ENCODE assay signal across 8 cellular contexts in the genomic region with DNA sequence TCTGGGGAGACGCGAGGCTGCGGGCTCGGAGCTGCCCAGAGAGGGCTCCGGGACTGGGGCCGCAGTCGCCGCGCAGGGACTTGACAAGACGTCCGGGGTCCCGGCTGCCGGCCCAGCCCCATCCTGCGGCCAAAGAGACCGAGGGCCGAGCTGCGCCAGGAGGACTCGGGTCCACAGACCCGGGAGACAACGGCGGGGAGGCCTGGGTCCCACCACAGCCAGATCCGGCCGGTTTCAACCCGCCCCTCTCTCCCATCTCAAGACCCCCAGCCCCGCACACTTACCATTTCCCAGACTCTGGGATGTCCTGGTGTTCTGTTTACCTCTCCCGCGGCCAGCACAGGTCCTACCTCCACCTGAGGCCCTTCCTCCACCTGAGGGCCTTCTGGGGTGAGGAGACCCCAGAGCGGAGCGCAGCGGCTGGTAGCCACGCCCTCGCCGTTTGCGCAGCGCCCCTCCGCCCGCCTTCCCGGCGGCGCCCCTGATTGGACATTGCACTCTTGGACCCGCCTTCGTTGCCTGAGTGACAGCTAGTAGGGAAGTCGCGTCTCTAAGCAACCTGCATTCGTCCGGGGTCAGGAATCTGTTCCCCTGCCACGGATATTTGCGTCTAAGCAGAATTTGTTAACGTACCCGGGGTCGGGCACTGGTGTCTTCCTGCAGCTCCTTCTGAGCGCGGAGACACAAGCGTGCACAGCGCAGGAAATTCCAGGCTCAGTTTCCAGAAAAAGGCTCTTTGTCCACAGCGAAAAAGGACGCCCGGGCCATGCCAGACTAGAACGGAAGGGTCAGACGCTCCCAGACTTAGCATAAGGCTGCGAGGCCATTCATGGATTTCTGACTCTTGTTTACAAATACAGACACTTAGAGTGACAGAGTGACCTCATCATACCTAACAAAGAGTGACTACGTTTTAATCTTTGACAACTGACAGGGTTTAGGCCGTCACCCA. TPM values are rescaled to one million over a fixed set of nuclear protein-coding genes. Genes with fewer than 3 reads are reported as not detected.
DNase-seq lines count a peak whose midpoint lies in the region; ATAC-seq and TF ChIP-seq lines count a peak whose summit lies in the region.

A gene (minus strand): TSS at position 446 of the 952 bp plus-strand sequence. CDS start 159 bp downstream, at position 287.

- peak within 1 kb of the TSS; percentile 64 to 96 (median 93) for H3K27ac Mint-ChIP-seq in CD8-positive, alpha-beta memory T cell

- H3K4me3 ChIP-seq in CD8-positive, alpha-beta memory T cell (ENCODE audit: low read length), result peak within 1 kb of the TSS; percentile 98
- H3K4me3 ChIP-seq in OCI-LY1 (ENCODE audit: low read depth, low read length, poor library complexity, severe bottlenecking) (peak within 1 kb of the TSS; percentile 95), epithelial cell of proximal tubule (ENCODE audit: low read depth, low read length) (peak within 1 kb of the TSS; percentile 92), mucosa of descending colon (peak within 1 kb of the TSS; percentile 92)

- H4K20me1 ChIP-seq in OCI-LY1 (ENCODE audit: insufficient read depth, low read length), result no peaks in the 10 kb centered on the region

- no peaks in the 10 kb centered on the region for H3K9me2 ChIP-seq in OCI-LY1 (ENCODE audit: low read depth, low read length)

- peaks cover 8% of the 10 kb centered on the region for H3K79me2 ChIP-seq in OCI-LY1 (ENCODE audit: insufficient read depth, low read length)

- H3K4me1 Mint-ChIP-seq in CD8-positive, alpha-beta memory T cell, result peaks cover 28 to 39% (median 34%) of the 10 kb centered on the region in 3 donors

- H2AFZ ChIP-seq in OCI-LY1 (ENCODE audit: low read length), result peak within 1 kb of the TSS; percentile 89

- H3K27ac ChIP-seq in CD8-positive, alpha-beta memory T cell (ENCODE audit: low read depth, low read length), result peak within 1 kb of the TSS; percentile 66
- peak within 1 kb of the TSS; percentile 27 for H3K27ac ChIP-seq in OCI-LY1 (ENCODE audit: low read depth, low read length, poor library complexity, severe bottlenecking)

- H3K9me3 Mint-ChIP-seq in CD8-positive, alpha-beta memory T cell, result no peaks in the 10 kb centered on the region

- TF ChIP-seq CTCF in OCI-LY1 (IDR thresholded peaks at IDR 0.05; ENCODE audit: low read length), result no peak
- no peak for TF ChIP-seq CTCF in epithelial cell of proximal tubule (conservative IDR thresholded peaks at IDR 0.05; ENCODE audit: low read depth, low read length)
- no peak for TF ChIP-seq CTCF in mucosa of descending colon (IDR thresholded peaks at IDR 0.05)

- CTCF ChIA-PET in CD8-positive, alpha-beta memory T cell (lab: Charles Lee), result interaction anchor here (0.9 kb wide), 1 partner anchor 181 kb away, joined by 3 read pairs; no protein-coding TSS in a partner anchor

- no peaks in the 10 kb centered on the region for H3K27me3 Mint-ChIP-seq in CD8-positive, alpha-beta memory T cell

- H3K36me3 Mint-ChIP-seq in CD8-positive, alpha-beta memory T cell, result peaks cover 0 to 9% (median 0%) of the 10 kb centered on the region in 3 donors

- DNase-seq in CD8-positive, alpha-beta memory T cell, result peak; percentile 78 to 90 (median 84)
- DNase-seq in HS-5 (ENCODE audit: low read depth), result peak; percentile 40
- peak; percentile 86 for DNase-seq in activated T-cell treated with anti-CD3 and anti-CD28 coated beads for 48 hours (ENCODE audit: low read depth)
- DNase-seq in epithelial cell of proximal tubule (ENCODE audit: low read depth), result peak; percentile 18
- peak; percentile 91 to 96 (median 95) for DNase-seq in mucosa of descending colon
- peak; percentile 77 to 85 for DNase-seq in stimulated activated CD8-positive, alpha-beta memory T cell treated with anti-CD3 and anti-CD28 coated beads, Interleukin-2, amount 100 ng/mL, for 48 hours (ENCODE audit: low read depth in 2 of 2)

- intact Hi-C loops in mucosa of descending colon (cut with DNase I, micrococcal nuclease), result no loop called here

- no peaks in the 10 kb centered on the region for H3K9me3 ChIP-seq in CD8-positive, alpha-beta memory T cell (ENCODE audit: low read length)
- H3K9me3 ChIP-seq in OCI-LY1 (ENCODE audit: low read length) (peaks cover 3% of the 10 kb centered on the region; the same call in 1 of the 2 replicates), mucosa of descending colon (no peaks in the 10 kb centered on the region)

- H3K4me2 ChIP-seq in OCI-LY1 (ENCODE audit: low read length), result peak within 1 kb of the TSS; percentile 89

- peaks cover 22% of the 10 kb centered on the region for H3K4me1 ChIP-seq in CD8-positive, alpha-beta memory T cell (ENCODE audit: insufficient read depth, low read length)
- H3K4me1 ChIP-seq in OCI-LY1 (ENCODE audit: insufficient read depth, low read length, severe bottlenecking) (peaks cover 28% of the 10 kb centered on the region), mucosa of descending colon (ENCODE audit: low read depth) (peaks cover 3% of the 10 kb centered on the region)

- no peaks in the 10 kb centered on the region for H3K27me3 ChIP-seq in CD8-positive, alpha-beta memory T cell (ENCODE audit: insufficient read depth, low read length, poor library complexity, severe bottlenecking)
- no peaks in the 10 kb centered on the region for H3K27me3 ChIP-seq in OCI-LY1 (ENCODE audit: insufficient read depth, low read length)

- ATAC-seq in GM19452 (IDR thresholded peaks at IDR 0.05; ENCODE audit: unreplicated experiment) (peak; percentile 95), mucosa of descending colon (peak; percentile 100)

- POLR2A ChIA-PET in CD8-positive, alpha-beta memory T cell (lab: Charles Lee), result interaction anchor here (0.5 to 1.1 kb wide), 3 partner anchors 11 to 340 kb away, joined by 3 to 7 read pairs (median 3); no protein-coding TSS in a partner anchor

- H3K9ac ChIP-seq in OCI-LY1 (ENCODE audit: low read length), result peak within 1 kb of the TSS; percentile 86

- no peaks in the 10 kb centered on the region for H3K36me3 ChIP-seq in CD8-positive, alpha-beta memory T cell (ENCODE audit: insufficient read depth, low read length)
- no peaks in the 10 kb centered on the region; the same call in 1 of the 2 replicates for H3K36me3 ChIP-seq in OCI-LY1 (ENCODE audit: insufficient read depth, low read length)
- H3K36me3 ChIP-seq in mucosa of descending colon (ENCODE audit: low read depth), result no peaks in the 10 kb centered on the region

- peak within 1 kb of the TSS; percentile 96 to 99 (median 96) for H3K4me3 Mint-ChIP-seq in CD8-positive, alpha-beta memory T cell

- no peaks in the 10 kb centered on the region for H3F3A ChIP-seq in OCI-LY1 (ENCODE audit: insufficient read depth, low read length)

RNA-seq across cellular contexts. Expression of the gene that starts here (rescaled TPM):
- 1 to 10 TPM; 2.5 TPM for total RNA-seq in CD8-positive, alpha-beta memory T cell
- polyA plus RNA-seq in CD8-positive, alpha-beta memory T cell, result 1.1 TPM
- 1.2 and 1.9 TPM in 2 replicates for total RNA-seq in epithelial cell of proximal tubule
- total RNA-seq in mucosa of descending colon, result 1 to 10 TPM; 1.2 to 3.3 (median 1.8) TPM

Comparison
In these comparisons a context has a peak if more than half of its experiments do, and no peak if none do; other contexts are left out.
1. Peak in every context shown above with its lines: DNase-seq, ATAC-seq, H3K4me3 ChIP-seq and H3K27ac ChIP-seq.
2. DNase-seq: peak in every context shown above with its lines; median percentile 95 in mucosa of descending colon; 86 in activated T-cell treated with anti-CD3 and anti-CD28 coated beads for 48 hours; 84 in CD8-positive, alpha-beta memory T cell; 81 in stimulated activated CD8-positive, alpha-beta memory T cell treated with anti-CD3 and anti-CD28 coated beads, Interleukin-2, amount 100 ng/mL, for 48 hours; 40 in HS-5; 18 in epithelial cell of proximal tubule.